ENCODE assay signal across 1 cellular context in the genomic region with DNA sequence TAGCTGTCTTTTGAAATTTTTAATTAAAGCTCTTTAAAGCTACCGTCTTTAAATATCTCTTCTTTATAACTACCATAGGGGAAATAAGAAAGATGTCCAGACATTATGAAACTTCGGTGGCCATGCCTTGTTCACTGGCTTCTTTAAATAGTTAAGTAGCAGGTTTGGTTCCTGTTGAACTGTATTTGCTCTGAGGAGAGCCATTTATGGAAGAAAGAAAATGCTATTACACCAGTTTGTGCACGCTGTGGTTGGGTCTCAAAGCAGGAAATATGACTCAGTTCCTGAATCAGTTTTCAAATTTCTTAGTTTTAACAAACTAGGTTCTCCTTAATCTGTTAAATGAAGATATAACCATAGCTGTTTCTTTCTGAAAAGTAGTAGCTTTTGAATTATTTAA.
TF ChIP-seq lines count a peak whose summit lies in the region.

No MANE protein-coding gene starts in this region.

TF ChIP-seq in GM23338, 12 proteins besides CTCF, POLR2A, EP300 and RAD21 (continued from another document):
- TF ChIP-seq, protein P1, sequence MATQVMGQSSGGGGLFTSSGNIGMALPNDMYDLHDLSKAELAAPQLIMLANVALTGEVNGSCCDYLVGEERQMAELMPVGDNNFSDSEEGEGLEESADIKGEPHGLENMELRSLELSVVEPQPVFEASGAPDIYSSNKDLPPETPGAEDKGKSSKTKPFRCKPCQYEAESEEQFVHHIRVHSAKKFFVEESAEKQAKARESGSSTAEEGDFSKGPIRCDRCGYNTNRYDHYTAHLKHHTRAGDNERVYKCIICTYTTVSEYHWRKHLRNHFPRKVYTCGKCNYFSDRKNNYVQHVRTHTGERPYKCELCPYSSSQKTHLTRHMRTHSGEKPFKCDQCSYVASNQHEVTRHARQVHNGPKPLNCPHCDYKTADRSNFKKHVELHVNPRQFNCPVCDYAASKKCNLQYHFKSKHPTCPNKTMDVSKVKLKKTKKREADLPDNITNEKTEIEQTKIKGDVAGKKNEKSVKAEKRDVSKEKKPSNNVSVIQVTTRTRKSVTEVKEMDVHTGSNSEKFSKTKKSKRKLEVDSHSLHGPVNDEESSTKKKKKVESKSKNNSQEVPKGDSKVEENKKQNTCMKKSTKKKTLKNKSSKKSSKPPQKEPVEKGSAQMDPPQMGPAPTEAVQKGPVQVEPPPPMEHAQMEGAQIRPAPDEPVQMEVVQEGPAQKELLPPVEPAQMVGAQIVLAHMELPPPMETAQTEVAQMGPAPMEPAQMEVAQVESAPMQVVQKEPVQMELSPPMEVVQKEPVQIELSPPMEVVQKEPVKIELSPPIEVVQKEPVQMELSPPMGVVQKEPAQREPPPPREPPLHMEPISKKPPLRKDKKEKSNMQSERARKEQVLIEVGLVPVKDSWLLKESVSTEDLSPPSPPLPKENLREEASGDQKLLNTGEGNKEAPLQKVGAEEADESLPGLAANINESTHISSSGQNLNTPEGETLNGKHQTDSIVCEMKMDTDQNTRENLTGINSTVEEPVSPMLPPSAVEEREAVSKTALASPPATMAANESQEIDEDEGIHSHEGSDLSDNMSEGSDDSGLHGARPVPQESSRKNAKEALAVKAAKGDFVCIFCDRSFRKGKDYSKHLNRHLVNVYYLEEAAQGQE (IDR thresholded peaks at IDR 0.05; ENCODE audit: unreplicated experiment): no peak
- TF ChIP-seq, protein P2, sequence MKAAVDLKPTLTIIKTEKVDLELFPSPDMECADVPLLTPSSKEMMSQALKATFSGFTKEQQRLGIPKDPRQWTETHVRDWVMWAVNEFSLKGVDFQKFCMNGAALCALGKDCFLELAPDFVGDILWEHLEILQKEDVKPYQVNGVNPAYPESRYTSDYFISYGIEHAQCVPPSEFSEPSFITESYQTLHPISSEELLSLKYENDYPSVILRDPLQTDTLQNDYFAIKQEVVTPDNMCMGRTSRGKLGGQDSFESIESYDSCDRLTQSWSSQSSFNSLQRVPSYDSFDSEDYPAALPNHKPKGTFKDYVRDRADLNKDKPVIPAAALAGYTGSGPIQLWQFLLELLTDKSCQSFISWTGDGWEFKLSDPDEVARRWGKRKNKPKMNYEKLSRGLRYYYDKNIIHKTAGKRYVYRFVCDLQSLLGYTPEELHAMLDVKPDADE (IDR thresholded peaks at IDR 0.05): no peak
- TF ChIP-seq ZNF331 (CRISPR knock-in tag; IDR thresholded peaks at IDR 0.05; ENCODE audit: low read depth) (no peak), STAT1 (IDR thresholded peaks at IDR 0.05; ENCODE audit: unreplicated experiment) (no peak), POLR2AphosphoS5 (IDR thresholded peaks at IDR 0.05; ENCODE audit: low read depth) (no peak), CREB1 (CRISPR knock-in tag; IDR thresholded peaks at IDR 0.05; ENCODE audit: low read depth) (no peak), ZNF114 (CRISPR knock-in tag; IDR thresholded peaks at IDR 0.05) (no peak), NANOG (IDR thresholded peaks at IDR 0.05; ENCODE audit: borderline replicate concordance) (no peak)
